In genomic region chr1:41281367-41281766, GRCh38 we compare ENCODE assay signal across 19 cellular contexts. TPM values are rescaled to one million over a fixed set of nuclear protein-coding genes. Genes with fewer than 3 reads are reported as not detected.
DNase-seq lines count a peak whose midpoint lies in the region; ATAC-seq and TF ChIP-seq lines count a peak whose summit lies in the region.
"Had no signal": no experiment of that assay in that cellular context is flagged by ENCODE, and none has a peak within 500 bp of the region (broad histone marks: within the 10 kb centered on the region; RNA-seq: fewer than 3 reads in every experiment).

No MANE protein-coding gene starts in this region.

- TF ChIP-seq POLR2A in tibial nerve (IDR thresholded peaks at IDR 0.05) = no peak

- H3K27ac ChIP-seq in upper lobe of right lung = no peak overlapping the region
- H3K27ac ChIP-seq in tibial nerve = no peak overlapping the region
- H3K27ac ChIP-seq: 22Rv1, A549, C4-2B, GM23248, HL-60 had no signal

- H3K9me3 ChIP-seq in mucosa of descending colon (no peaks in the 10 kb centered on the region), upper lobe of right lung (no peaks in the 10 kb centered on the region), tibial nerve (no peaks in the 10 kb centered on the region)
- H3K9me3 ChIP-seq: A549, HAP-1 had no signal

- H3K36me3 ChIP-seq in mucosa of descending colon (ENCODE audit: low read depth) (no peaks in the 10 kb centered on the region), upper lobe of right lung (no peaks in the 10 kb centered on the region), tibial nerve (no peaks in the 10 kb centered on the region)
- H3K36me3 ChIP-seq: HAP-1 had no signal

- ATAC-seq in mucosa of descending colon (peak; percentile 57), upper lobe of right lung (peak; percentile 77)
- ATAC-seq in activated CD4-positive, CD25-positive, alpha-beta regulatory T cell treated with anti-CD3 and anti-CD28 coated beads, Interleukin-2, amount 50 U/mL, for 24 hours = no peak
- ATAC-seq: A549, GM12878 had no signal

- H3K4me1 ChIP-seq in mucosa of descending colon (ENCODE audit: low read depth) = no peaks in the 10 kb centered on the region
- peaks cover 3% of the 10 kb centered on the region for H3K4me1 ChIP-seq in upper lobe of right lung
- H3K4me1 ChIP-seq in tibial nerve = peaks cover 0 to 9% (median 0%) of the 10 kb centered on the region in 4 donors
- H3K4me1 ChIP-seq: A549, HAP-1 had no signal

- H3K4me3 ChIP-seq in mucosa of descending colon (no peak overlapping the region), upper lobe of right lung (no peak overlapping the region), tibial nerve (no peak overlapping the region)
- H3K4me3 ChIP-seq: A549, GM12878, GM23248, HAP-1 had no signal

- no peak for TF ChIP-seq CTCF in mucosa of descending colon (IDR thresholded peaks at IDR 0.05)
- no peak for TF ChIP-seq CTCF in upper lobe of right lung (IDR thresholded peaks at IDR 0.05)
- no peak for TF ChIP-seq CTCF in tibial nerve (IDR thresholded peaks at IDR 0.05)

- intact Hi-C loops in mucosa of descending colon (cut with DNase I, micrococcal nuclease) = loop anchor here in 1 of 2 donors (5.0 kb wide), 1 partner anchor 136 kb away; no protein-coding TSS in a partner anchor
- intact Hi-C loops in upper lobe of right lung (cut with DNase I) = no loop called here

- H3K27me3 ChIP-seq in upper lobe of right lung (peaks cover 29% of the 10 kb centered on the region), tibial nerve (peaks cover 0 to 13% of the 10 kb centered on the region in 2 donors)

- no peak for TF ChIP-seq EP300 in tibial nerve (IDR thresholded peaks at IDR 0.05)

- 76 to 82% methylated on average over 3 of the region's 3 CpGs for WGBS in tibial nerve, 2 donors

- DNase-seq in CD1c-positive myeloid dendritic cell (ENCODE audit: extremely low spot score) = peak; percentile 40
- peak; percentile 36 for DNase-seq in islet precursor cell
- no peak for DNase-seq in mucosa of descending colon
- no peak for DNase-seq in upper lobe of right lung
- DNase-seq in NCI-H2227 (lab: John Stamatoyannopoulos, UW; ENCODE audit: unreplicated experiment) = no peak
- no peak for DNase-seq in activated T-cell treated with anti-CD3 and anti-CD28 coated beads, Interleukin-2, amount 50 U/mL, for 1 hour
- DNase-seq in tibial nerve (ENCODE audit: low spot score in 2 of 2) = no peak
- DNase-seq: AML-193; CD4-positive, alpha-beta memory T cell; DND-41; EL; GM23248 had no signal

RNA-seq across cellular contexts. Expression of gene SCMH1, which starts 39.3 kb away (rescaled TPM):
- total RNA-seq in mucosa of descending colon = 10 to 100 TPM; 25.1 to 66.9 (median 35.6) TPM
- 37.2 TPM for total RNA-seq in upper lobe of right lung
- total RNA-seq in tibial nerve = 10 to 100 TPM; 30.6 to 72.9 (median 36.3) TPM

Comparison
In these comparisons a context has a peak if more than half of its experiments do, and no peak if none do; other contexts are left out.
1. DNase-seq: peak in CD1c-positive myeloid dendritic cell (single experiment) and islet precursor cell (single experiment); none in mucosa of descending colon (0 of 3), upper lobe of right lung (single experiment), NCI-H2227 (single experiment), activated T-cell treated with anti-CD3 and anti-CD28 coated beads, Interleukin-2, amount 50 U/mL, for 1 hour (single experiment) and tibial nerve (0 of 2).
2. ATAC-seq: peak in mucosa of descending colon (single experiment) and upper lobe of right lung (single experiment); none in activated CD4-positive, CD25-positive, alpha-beta regulatory T cell treated with anti-CD3 and anti-CD28 coated beads, Interleukin-2, amount 50 U/mL, for 24 hours (0 of 2).